Comparison of ENCODE assay signal across 9 cellular contexts in genomic region chr15:42133892-42134502, GRCh38. TPM values are rescaled to one million over a fixed set of nuclear protein-coding genes. Genes with fewer than 3 reads are reported as not detected.
A peak's percentile ranks its signal among the peaks of the same experiment; 100 is the strongest.
DNase-seq lines count a peak whose midpoint lies in the region; ATAC-seq, FAIRE-seq and TF ChIP-seq lines count a peak whose summit lies in the region.
"Had no signal": no experiment of that assay in that cellular context is flagged by ENCODE, and none has a peak within 500 bp of the region (broad histone marks: within the 10 kb centered on the region; RNA-seq: fewer than 3 reads in every experiment).

No MANE protein-coding gene starts in this region.

- no peak overlapping the region for H2BK5ac ChIP-seq in trophoblast cell (ENCODE audit: low read depth, low read length, poor library complexity)

- POLR2A ChIA-PET in AG04449 (lab: Yijun Ruan, JAX) = no interaction called here

- H3K9ac ChIP-seq in trophoblast cell (ENCODE audit: low read length) = no peak overlapping the region

- TF ChIP-seq POLR2A in GM12892 (IDR thresholded peaks at IDR 0.05; ENCODE audit: low read depth, low read length) (no peak), erythroblast (IDR thresholded peaks at IDR 0.05; ENCODE audit: low read length) (no peak), gastroesophageal sphincter (IDR thresholded peaks at IDR 0.05) (no peak)

- no peak overlapping the region for H2AFZ ChIP-seq in trophoblast cell (ENCODE audit: insufficient read depth, low read length, poor library complexity)

- TF ChIP-seq EP300 in gastroesophageal sphincter (IDR thresholded peaks at IDR 0.05) = no peak

- no peak for DNase-seq in AG04449 (ENCODE audit: low read depth, low spot score)
- DNase-seq in GM12892 (ENCODE audit: insufficient read length) = no peak
- peak; percentile 51 to 77 for DNase-seq in NCI-H526 (lab: John Stamatoyannopoulos, UW)
- peak; percentile 41 for DNase-seq in activated CD4-positive, alpha-beta T cell treated with anti-CD3 and anti-CD28 coated beads, Interleukin-2, amount 50 U/mL, for 4 hours
- peak; percentile 55 to 69 for DNase-seq in erythroblast (lab: John Stamatoyannopoulos, UW)
- DNase-seq in trophoblast cell = peak; percentile 27 to 64

- H4K12ac ChIP-seq in trophoblast cell (ENCODE audit: low read depth, low read length) = no peak overlapping the region

- H3K27ac ChIP-seq in trophoblast cell (ENCODE audit: low read depth, low read length) = no peak overlapping the region
- H3K27ac ChIP-seq in gastroesophageal sphincter = no peak overlapping the region

- no CpG with 5 or more reads among the region's 11 CpGs for WGBS in trophoblast cell (ENCODE audit: extremely low coverage, insufficient coverage, insufficient read length)
- 66 to 90% methylated on average over 5 to 10 of the region's 11 CpGs for WGBS in gastroesophageal sphincter (ENCODE audit: low coverage in 1 of 2), 2 donors

- no peak overlapping the region for H3K4me3 ChIP-seq in AG04449 (ENCODE audit: low read depth, low read length)
- H3K4me3 ChIP-seq in trophoblast cell (ENCODE audit: low read depth, low read length) = no peak overlapping the region
- H3K4me3 ChIP-seq in gastroesophageal sphincter = no peak overlapping the region

- no peak overlapping the region for H3K4me2 ChIP-seq in trophoblast cell (ENCODE audit: low read length)

- H2BK12ac ChIP-seq in trophoblast cell (ENCODE audit: low read length) = no peak overlapping the region

- H3K23ac ChIP-seq in trophoblast cell (ENCODE audit: low read length) = no peak overlapping the region

- H4K91ac ChIP-seq in trophoblast cell (ENCODE audit: low read depth, low read length) = no peak overlapping the region

- no peak overlapping the region for H4K8ac ChIP-seq in trophoblast cell (ENCODE audit: low read depth, low read length)

- TF ChIP-seq CTCF in AG04449 (IDR thresholded peaks at IDR 0.05; ENCODE audit: insufficient read depth, low read length, missing control alignments) (peak; percentile 83), gastroesophageal sphincter (IDR thresholded peaks at IDR 0.05) (peak in 1 of 4 experiments; percentile 43)

- H2AK5ac ChIP-seq in trophoblast cell (ENCODE audit: low read length) = no peak overlapping the region

- no peak overlapping the region for H3K18ac ChIP-seq in trophoblast cell (ENCODE audit: low read length)

- H2BK120ac ChIP-seq in trophoblast cell (ENCODE audit: insufficient read depth, low read length, poor library complexity) = no peak overlapping the region

- H3K79me2 ChIP-seq in trophoblast cell (ENCODE audit: control insufficient read depth, insufficient read depth, low read length, poor library complexity) = no peaks in the 10 kb centered on the region

- H3K4ac ChIP-seq in trophoblast cell (ENCODE audit: low read depth, low read length) = no peak overlapping the region

- no peak for ATAC-seq in HG02759 (IDR thresholded peaks at IDR 0.05; ENCODE audit: unreplicated experiment)
- ATAC-seq in gastroesophageal sphincter = no peak

- no peaks in the 10 kb centered on the region for H3K9me3 ChIP-seq in trophoblast cell (ENCODE audit: insufficient read depth, low read depth, low read length)
- H3K9me3 ChIP-seq in gastroesophageal sphincter = no peaks in the 10 kb centered on the region

- CTCF ChIA-PET in AG04449 (lab: Yijun Ruan, JAX) = interaction anchor here (0.9 to 7.8 kb wide), 13 partner anchors 8 to 146 kb away, joined by 3 to 142 read pairs (median 6); no protein-coding TSS in a partner anchor

- no peak overlapping the region for H3K14ac ChIP-seq in trophoblast cell (ENCODE audit: low read length)

- H3K36me3 ChIP-seq in trophoblast cell (ENCODE audit: control insufficient read depth in 1 of 2, insufficient read depth in 2 of 2, low read length in 2 of 2) (no peaks in the 10 kb centered on the region), gastroesophageal sphincter (no peaks in the 10 kb centered on the region)

- FAIRE-seq in GM12892 (lab: Jason Lieb, UNC) = peak; percentile 94
- FAIRE-seq: islet of Langerhans had no signal

- H3K4me1 ChIP-seq in trophoblast cell (ENCODE audit: control insufficient read depth in 1 of 2, insufficient read depth in 2 of 2, low read length in 2 of 2) = no peaks in the 10 kb centered on the region
- H3K4me1 ChIP-seq in gastroesophageal sphincter = no peaks in the 10 kb centered on the region

- H3K27me3 ChIP-seq in trophoblast cell (ENCODE audit: insufficient read depth, low read length) (no peaks in the 10 kb centered on the region), gastroesophageal sphincter (peaks cover 8% of the 10 kb centered on the region)

- no peaks in the 10 kb centered on the region for H3K79me1 ChIP-seq in trophoblast cell (ENCODE audit: low read length)

RNA-seq across cellular contexts. Expression of gene PLA2G4F, which starts 22.4 kb away (rescaled TPM):
- polyA plus RNA-seq in GM12892 (2012; ENCODE audit: missing spikeins) = not detected
- 0.96 and 1.1 TPM in 2 replicates for polyA plus RNA-seq in trophoblast cell (2013)
- total RNA-seq in gastroesophageal sphincter = under 1 TPM in 2 of 4 donors, not detected in 2; 0.16 to 0.67 TPM

RNA-seq across cellular contexts. Expression of gene PLA2G4D, which starts 39.6 kb away (rescaled TPM):
- polyA plus RNA-seq in GM12892 (2012; ENCODE audit: missing spikeins) = not detected
- not detected in 2 replicates for polyA plus RNA-seq in trophoblast cell (2013)
- not detected for total RNA-seq in gastroesophageal sphincter

Comparison
In these comparisons a context has a peak if more than half of its experiments do, and no peak if none do; other contexts are left out.
1. DNase-seq: peak in NCI-H526 (2 of 2), activated CD4-positive, alpha-beta T cell treated with anti-CD3 and anti-CD28 coated beads, Interleukin-2, amount 50 U/mL, for 4 hours (2 of 2), erythroblast (2 of 2) and trophoblast cell (2 of 2); none in AG04449 (single experiment) and GM12892 (single experiment).